Comparison of ENCODE assay signal across 7 cellular contexts in genomic region chr3:171646357-171647133, GRCh38.
DNase-seq lines count a peak whose midpoint lies in the region; ATAC-seq and TF ChIP-seq lines count a peak whose summit lies in the region.

No MANE protein-coding gene starts in this region.

- peak; percentile 11 for DNase-seq in GDM1 (lab: John Stamatoyannopoulos, UW)
- DNase-seq in RPMI7951 (ENCODE audit: low read depth) = peak; percentile 59
- peak; percentile 60 for DNase-seq in fibroblast of gingiva (ENCODE audit: low read depth)
- DNase-seq in activated naive CD4-positive, alpha-beta T cell treated with anti-CD3 and anti-CD28 coated beads, Interleukin-2, amount 50 U/mL, for 16 hours = no peak

- H3K4me1 ChIP-seq in neuron (ENCODE audit: insufficient read depth, low read length) = peaks cover 16% of the 10 kb centered on the region

- ATAC-seq in GM19467 (IDR thresholded peaks at IDR 0.05; ENCODE audit: unreplicated experiment) = no peak

- TF ChIP-seq RAD21 in Ishikawa (IDR thresholded peaks at IDR 0.05; ENCODE audit: low read depth) = peak; percentile 88

- no peak overlapping the region for H3K4me3 ChIP-seq in neuron (ENCODE audit: low read length)

- H3K36me3 ChIP-seq in neuron (ENCODE audit: insufficient read depth, low read length) = no peaks in the 10 kb centered on the region

- H3K27me3 ChIP-seq in neuron (ENCODE audit: insufficient read depth, low read length) = no peaks in the 10 kb centered on the region

- TF ChIP-seq EP300 in Ishikawa (IDR thresholded peaks at IDR 0.05; ENCODE audit: borderline replicate concordance) = no peak

- H3K9me3 ChIP-seq in neuron (ENCODE audit: low read length) = no peaks in the 10 kb centered on the region

- H2AFZ ChIP-seq in neuron (ENCODE audit: low read depth, low read length) = peak overlapping the region; percentile 67

TF ChIP-seq in Ishikawa, 13 proteins besides CTCF, POLR2A, EP300 and RAD21:
- TF ChIP-seq MAX (IDR thresholded peaks at IDR 0.05) (no peak), YY1 (IDR thresholded peaks at IDR 0.05; ENCODE audit: low read depth) (0 out of 2 replicates have a peak, but pooled peaks have one; percentile 27)
